1 cellular context compared by ENCODE assay signal in the genomic region with DNA sequence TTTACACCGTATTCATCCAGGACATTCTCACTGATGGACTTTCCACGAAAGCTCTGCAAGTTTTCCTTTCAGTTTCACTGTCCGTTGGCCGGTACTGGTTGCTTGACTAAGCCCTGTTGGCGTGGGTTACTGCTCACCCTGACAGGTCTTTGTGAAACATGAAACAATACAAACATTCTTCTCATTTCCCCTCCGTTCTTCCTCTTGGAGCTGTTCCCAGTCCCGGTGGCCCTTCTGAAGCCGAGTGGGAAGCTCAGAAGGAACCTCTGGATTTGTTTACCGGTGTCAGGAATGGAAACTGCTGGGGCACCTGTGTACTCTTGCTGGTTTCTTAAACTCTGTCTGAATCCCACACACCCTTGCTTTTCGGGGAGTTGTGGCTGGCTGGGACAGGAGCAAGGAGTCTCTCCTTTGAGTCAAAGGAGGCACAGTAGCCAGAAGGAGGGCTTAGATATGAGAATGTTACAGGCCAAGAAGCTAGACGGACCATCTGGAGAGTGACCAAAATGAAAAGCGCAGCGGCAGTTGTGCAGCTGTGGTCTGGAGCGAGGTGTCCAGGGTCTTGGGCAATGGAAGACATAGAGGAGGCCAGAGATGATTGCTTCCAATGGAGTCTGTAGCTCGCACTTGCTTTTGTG.
TF ChIP-seq lines count a peak whose summit lies in the region.

No MANE protein-coding gene starts in this region.

TF ChIP-seq in GM23338, 12 proteins besides CTCF, POLR2A, EP300 and RAD21 (continued from another document):
- TF ChIP-seq POLR2AphosphoS5 (IDR thresholded peaks at IDR 0.05; ENCODE audit: low read depth) (no peak), ZNF114 (CRISPR knock-in tag; IDR thresholded peaks at IDR 0.05) (no peak), NANOG (IDR thresholded peaks at IDR 0.05; ENCODE audit: borderline replicate concordance) (no peak)
- TF ChIP-seq, protein P1, sequence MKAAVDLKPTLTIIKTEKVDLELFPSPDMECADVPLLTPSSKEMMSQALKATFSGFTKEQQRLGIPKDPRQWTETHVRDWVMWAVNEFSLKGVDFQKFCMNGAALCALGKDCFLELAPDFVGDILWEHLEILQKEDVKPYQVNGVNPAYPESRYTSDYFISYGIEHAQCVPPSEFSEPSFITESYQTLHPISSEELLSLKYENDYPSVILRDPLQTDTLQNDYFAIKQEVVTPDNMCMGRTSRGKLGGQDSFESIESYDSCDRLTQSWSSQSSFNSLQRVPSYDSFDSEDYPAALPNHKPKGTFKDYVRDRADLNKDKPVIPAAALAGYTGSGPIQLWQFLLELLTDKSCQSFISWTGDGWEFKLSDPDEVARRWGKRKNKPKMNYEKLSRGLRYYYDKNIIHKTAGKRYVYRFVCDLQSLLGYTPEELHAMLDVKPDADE (IDR thresholded peaks at IDR 0.05) = no peak
TF ChIP-seq in GM23338: peak in this region for 0.
